In the genomic region with DNA sequence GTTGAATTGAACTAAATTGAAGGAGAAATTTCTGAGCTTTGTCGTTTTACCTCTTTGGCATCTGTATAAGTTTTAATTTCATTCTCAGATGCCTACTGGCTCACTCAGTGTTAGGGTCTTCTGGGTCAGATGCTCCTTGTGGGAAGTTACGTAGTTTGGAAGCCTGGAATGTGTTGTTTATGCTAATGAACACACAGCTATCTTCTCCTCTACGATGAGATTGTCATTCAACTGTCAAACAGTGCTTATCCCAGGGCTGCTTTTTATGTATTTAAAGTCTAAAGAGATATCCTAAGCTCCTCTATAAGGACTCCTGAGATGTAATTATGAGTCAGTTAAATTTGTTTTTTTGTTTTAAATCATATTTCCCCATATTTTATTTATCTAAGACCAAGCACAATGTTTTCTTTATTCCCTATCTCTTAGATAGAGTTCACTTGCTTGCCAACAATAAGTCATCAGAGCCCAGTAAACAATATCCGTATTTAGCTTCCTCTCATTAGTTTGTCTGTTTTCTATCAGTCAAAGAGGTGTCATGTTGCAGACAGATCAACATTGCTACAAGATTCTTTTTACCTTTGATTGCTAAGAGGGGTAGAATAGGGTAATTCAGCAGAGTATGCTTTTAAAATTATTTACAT, we compare ENCODE assay signal across 1 cellular context.
TF ChIP-seq lines count a peak whose summit lies in the region.

No MANE protein-coding gene starts in this region.

TF ChIP-seq in GM23338, 12 proteins besides CTCF, POLR2A, EP300 and RAD21 (continued from another document):
- TF ChIP-seq ETS1 (IDR thresholded peaks at IDR 0.05) (no peak), EZH2 (IDR thresholded peaks at IDR 0.05; ENCODE audit: low read depth, unreplicated experiment) (no peak)
